In genomic region chr6:33410711-33411631, GRCh38 we compare ENCODE assay signal across 8 cellular contexts. TPM values are rescaled to one million over a fixed set of nuclear protein-coding genes. Genes with fewer than 3 reads are reported as not detected.
DNase-seq lines count a peak whose midpoint lies in the region; ATAC-seq and TF ChIP-seq lines count a peak whose summit lies in the region.

PHF1 (plus strand) TSS chr6:33411014; CDS start chr6:33412264, 1,250 bp downstream.

- H3K27ac ChIP-seq in endodermal cell (ENCODE audit: low read depth, low read length) (peak within 1 kb of the TSS; percentile 80), thyroid gland (peak within 1 kb of the TSS; percentile 93 to 99 (median 93))

- H3K4me3 Mint-ChIP-seq in activated B cell treated with CpG ODN at 0.5 μM for 24 hours: peak within 1 kb of the TSS; percentile 88
- peak within 1 kb of the TSS; percentile 69 for H3K4me3 Mint-ChIP-seq in endodermal cell
- peak within 1 kb of the TSS; percentile 86 for H3K4me3 Mint-ChIP-seq in mesothelial cell of epicardium

- peak; percentile 15 for ATAC-seq in GM21825 (IDR thresholded peaks at IDR 0.05; ENCODE audit: unreplicated experiment)
- ATAC-seq in activated B cell treated with CpG ODN at 0.5 μM for 24 hours (ENCODE audit: low read depth): peak; percentile 60

- intact Hi-C loops in T-helper 1 cell treated with Interleukin-12 subunit alpha and Interleukin-12 subunit beta and Interleukin-4 antibody, amounts not matched to agents 30 ng/mL and 1 ng/mL, for 36 hours (cut with micrococcal nuclease): loop anchor here (1.0 to 10.0 kb wide), 16 partner anchors 7 to 1746 kb away; partner anchors contain the start of genes AGPAT1, C6orf47, CSNK2B and CUTA
- intact Hi-C loops in activated B cell treated with CpG ODN at 0.5 μM for 24 hours (cut with micrococcal nuclease): loop anchor here (1.0 to 10.0 kb wide), 9 partner anchors 7 to 1284 kb away; partner anchors contain the start of genes ATF6B, CUTA, HLA-DOA and KIFC1
- intact Hi-C loops in thyroid gland (cut with DNase I): no loop called here

- peak in 1 of 2 donors; percentile 59 for TF ChIP-seq POLR2A in thyroid gland (IDR thresholded peaks at IDR 0.05)

- peaks cover 40% of the 10 kb centered on the region for H3K36me3 Mint-ChIP-seq in activated B cell treated with CpG ODN at 0.5 μM for 24 hours (ENCODE audit: low read depth)
- H3K36me3 Mint-ChIP-seq in endodermal cell (ENCODE audit: low read depth): peaks cover 52% of the 10 kb centered on the region
- H3K36me3 Mint-ChIP-seq in mesothelial cell of epicardium: peaks cover 7% of the 10 kb centered on the region

- no peaks in the 10 kb centered on the region for H3K4me1 ChIP-seq in endodermal cell (ENCODE audit: control insufficient read depth, insufficient read depth, low read length)
- peaks cover 8 to 25% of the 10 kb centered on the region in 2 donors for H3K4me1 ChIP-seq in thyroid gland

- no peaks in the 10 kb centered on the region for H3K9me3 ChIP-seq in endodermal cell (ENCODE audit: control insufficient read depth, low read length)
- no peaks in the 10 kb centered on the region for H3K9me3 ChIP-seq in thyroid gland

- no peaks in the 10 kb centered on the region for H3K27me3 ChIP-seq in endodermal cell (ENCODE audit: control insufficient read depth, insufficient read depth, low read length, poor library complexity, severe bottlenecking)
- H3K27me3 ChIP-seq in thyroid gland: no peaks in the 10 kb centered on the region

- H3K4me1 Mint-ChIP-seq in activated B cell treated with CpG ODN at 0.5 μM for 24 hours (peaks cover 55% of the 10 kb centered on the region), endodermal cell (peaks cover 18% of the 10 kb centered on the region), mesothelial cell of epicardium (peaks cover 19% of the 10 kb centered on the region)

- CTCF ChIA-PET in activated B cell treated with CpG ODN at 0.5 μM for 24 hours (lab: Charles Lee): no interaction called here

- H3K27ac Mint-ChIP-seq in activated B cell treated with CpG ODN at 0.5 μM for 24 hours (peak within 1 kb of the TSS; percentile 87), endodermal cell (peak within 1 kb of the TSS; percentile 96), mesothelial cell of epicardium (peak within 1 kb of the TSS; percentile 98)

- no peak for TF ChIP-seq CTCF in activated B cell treated with CpG ODN at 0.5 μM for 24 hours (IDR thresholded peaks at IDR 0.05)
- no peak for TF ChIP-seq CTCF in endodermal cell (conservative IDR thresholded peaks at IDR 0.05)
- TF ChIP-seq CTCF in mesothelial cell of epicardium (IDR thresholded peaks at IDR 0.05; ENCODE audit: unreplicated experiment): no peak
- no peak for TF ChIP-seq CTCF in thyroid gland (IDR thresholded peaks at IDR 0.05)

- in situ Hi-C loops in KBM-7 (cut with MboI; ENCODE audit: low pct_unique_long_range_greater_than_20kb, low sequenced_read_pairs): no loop called here

- POLR2A ChIA-PET in activated B cell treated with CpG ODN at 0.5 μM for 24 hours (lab: Charles Lee): interaction anchor here (0.5 to 3.0 kb wide), 28 partner anchors 8 to 439 kb away, joined by 3 to 22 read pairs (median 6); partner anchors contain the start of genes B3GALT4, BAK1, CUTA and HSD17B8

- no peaks in the 10 kb centered on the region for H3K9me3 Mint-ChIP-seq in activated B cell treated with CpG ODN at 0.5 μM for 24 hours
- no peaks in the 10 kb centered on the region for H3K9me3 Mint-ChIP-seq in endodermal cell
- H3K9me3 Mint-ChIP-seq in mesothelial cell of epicardium: no peaks in the 10 kb centered on the region

- H3K27me3 Mint-ChIP-seq in activated B cell treated with CpG ODN at 0.5 μM for 24 hours (no peaks in the 10 kb centered on the region), endodermal cell (ENCODE audit: insufficient read depth) (no peaks in the 10 kb centered on the region), mesothelial cell of epicardium (ENCODE audit: low read depth) (no peaks in the 10 kb centered on the region)

- peak within 1 kb of the TSS; percentile 75 for H3K9ac ChIP-seq in endodermal cell (ENCODE audit: extremely low read depth, low read length, poor library complexity, severe bottlenecking)

- WGBS in endodermal cell (ENCODE audit: insufficient coverage in 1 of 2, insufficient read length in 1 of 2), 2 experiments: 1% methylated on average over 12 to 54 of the region's 67 CpGs
- WGBS in thyroid gland, 2 donors: 0% methylated on average over 5 to 27 of the region's 67 CpGs

- H3K36me3 ChIP-seq in endodermal cell (ENCODE audit: control insufficient read depth, insufficient read depth, low read length) (peaks cover 61% of the 10 kb centered on the region), thyroid gland (peaks cover 30 to 31% of the 10 kb centered on the region in 2 donors)

- DNase-seq in T-helper 1 cell: no peak
- DNase-seq in KBM-7: peak; percentile 71
- peak; percentile 86 for DNase-seq in activated B cell treated with CpG ODN at 0.5 μM for 24 hours
- DNase-seq in endodermal cell: no peak
- DNase-seq in mesothelial cell of epicardium (ENCODE audit: low spot score in 2 of 2, unreplicated experiment in 2 of 2): peak in 1 of 2 experiments; percentile 56
- peak; percentile 73 to 79 for DNase-seq in thyroid gland

- peak within 1 kb of the TSS; percentile 95 for H3K4me3 ChIP-seq in endodermal cell (ENCODE audit: low read length)
- H3K4me3 ChIP-seq in thyroid gland (replicated peaks in 1 of 3): peak within 1 kb of the TSS; percentile 80 to 100 (median 93)

RNA-seq across cellular contexts. Expression of gene PHF1, which starts in this region (rescaled TPM):
- total RNA-seq in T-helper 1 cell treated with Interleukin-12 subunit alpha and Interleukin-12 subunit beta and Interleukin-4 antibody, amounts not matched to agents 30 ng/mL and 1 ng/mL, for 36 hours: 37.1 and 38.5 TPM in 2 replicates
- total RNA-seq in activated B cell treated with CpG ODN at 0.5 μM for 24 hours (76.0 and 83.4 TPM in 2 replicates), endodermal cell (10 to 100 TPM; 71.4 to 75.7 TPM), mesothelial cell of epicardium (61.0 to 63.6 TPM (median 63.0 TPM) in 3 replicates), thyroid gland (100 to 1,000 TPM in 1 of 4 donors, 10 to 100 TPM in 3; 75.3 to 109 (median 88.5) TPM)
- 71.2 TPM for polyA plus RNA-seq in endodermal cell (2013, experiment 1 of 2)
- polyA plus RNA-seq in endodermal cell (2013, experiment 2 of 2): 61.2 TPM

Comparison
In these comparisons a context has a peak if more than half of its experiments do, and no peak if none do; other contexts are left out.
1. DNase-seq: peak in KBM-7 (single experiment), activated B cell treated with CpG ODN at 0.5 μM for 24 hours (single experiment) and thyroid gland (2 of 2); none in T-helper 1 cell (0 of 5) and endodermal cell (single experiment).
2. Peak in every context shown above with its lines, with median percentiles within 50 percentile points of each other: H3K27ac Mint-ChIP-seq and H3K4me3 Mint-ChIP-seq.